Comparison of ENCODE assay signal across 1 cellular context in the genomic region with DNA sequence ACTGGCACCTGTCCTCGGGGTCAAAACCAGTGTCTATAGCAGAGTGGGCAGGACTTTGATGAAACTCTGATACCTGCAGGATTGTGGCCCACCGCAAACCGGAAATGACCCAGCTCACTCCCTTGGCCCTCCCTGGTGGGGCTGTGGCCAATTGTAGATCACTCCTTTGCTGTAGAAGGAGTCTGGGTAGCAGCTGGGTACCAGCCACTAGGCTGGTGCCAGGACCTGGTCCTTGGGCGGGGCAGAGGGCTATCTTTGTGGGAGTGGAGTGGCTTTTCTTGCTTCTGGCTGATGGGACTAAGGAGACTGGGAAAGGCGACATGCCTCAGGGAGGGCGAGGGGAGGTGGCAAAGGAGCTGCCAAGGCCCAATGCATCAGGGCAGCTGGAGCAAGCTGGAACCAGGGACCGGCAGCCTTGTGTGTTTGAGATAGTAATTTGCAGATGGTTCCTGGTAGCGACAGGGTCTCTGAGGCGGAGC.
TF ChIP-seq lines count a peak whose summit lies in the region.

No MANE protein-coding gene starts in this region.

TF ChIP-seq in HepG2, 621 proteins besides CTCF, POLR2A, EP300 and RAD21 (continued from another document):
- TF ChIP-seq, protein P1, sequence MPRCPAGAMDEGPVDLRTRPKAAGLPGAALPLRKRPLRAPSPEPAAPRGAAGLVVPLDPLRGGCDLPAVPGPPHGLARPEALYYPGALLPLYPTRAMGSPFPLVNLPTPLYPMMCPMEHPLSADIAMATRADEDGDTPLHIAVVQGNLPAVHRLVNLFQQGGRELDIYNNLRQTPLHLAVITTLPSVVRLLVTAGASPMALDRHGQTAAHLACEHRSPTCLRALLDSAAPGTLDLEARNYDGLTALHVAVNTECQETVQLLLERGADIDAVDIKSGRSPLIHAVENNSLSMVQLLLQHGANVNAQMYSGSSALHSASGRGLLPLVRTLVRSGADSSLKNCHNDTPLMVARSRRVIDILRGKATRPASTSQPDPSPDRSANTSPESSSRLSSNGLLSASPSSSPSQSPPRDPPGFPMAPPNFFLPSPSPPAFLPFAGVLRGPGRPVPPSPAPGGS (CRISPR knock-in tag; IDR thresholded peaks at IDR 0.05), result no peak
- no peak for TF ChIP-seq ZZZ3 (CRISPR knock-in tag; IDR thresholded peaks at IDR 0.05; ENCODE audit: borderline replicate concordance)
- no peak for TF ChIP-seq BCL6 (CRISPR knock-in tag; IDR thresholded peaks at IDR 0.05)
- TF ChIP-seq FOSL2 (CRISPR knock-in tag; IDR thresholded peaks at IDR 0.05), result no peak
